8 cellular contexts compared by ENCODE assay signal in the genomic region with DNA sequence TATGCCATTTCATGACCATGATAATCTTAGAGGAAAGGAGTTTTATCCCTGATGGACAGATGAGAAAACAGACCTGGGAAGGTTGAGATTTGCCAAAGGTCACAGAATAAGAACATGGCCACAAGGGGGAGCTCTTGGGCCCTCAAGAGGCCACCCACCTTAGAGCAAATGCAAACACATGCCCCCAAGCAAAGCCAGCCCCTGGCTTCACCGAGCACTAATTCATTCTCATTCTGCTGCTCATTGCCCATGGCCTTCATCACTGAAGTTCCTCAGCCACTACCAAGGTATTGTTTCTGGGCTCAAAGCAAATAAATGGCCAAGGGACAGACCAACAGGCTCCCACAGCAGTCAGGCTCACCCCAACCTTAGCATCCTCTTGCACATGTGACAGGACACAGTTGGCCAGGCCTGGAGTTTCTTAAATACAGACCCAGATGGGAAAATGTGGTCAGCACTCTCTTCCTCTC. TPM values are rescaled to one million over a fixed set of nuclear protein-coding genes. Genes with fewer than 3 reads are reported as not detected.
DNase-seq lines count a peak whose midpoint lies in the region; ATAC-seq and TF ChIP-seq lines count a peak whose summit lies in the region.
"Had no signal": no experiment of that assay in that cellular context is flagged by ENCODE, and none has a peak within 500 bp of the region (broad histone marks: within the 10 kb centered on the region; RNA-seq: fewer than 3 reads in every experiment).

No MANE protein-coding gene starts in this region.

- peak; percentile 29 for ATAC-seq in HG02852 (IDR thresholded peaks at IDR 0.05; ENCODE audit: unreplicated experiment)

- WGBS in neuronal stem cell (ENCODE audit: extremely low coverage in 2 of 2, insufficient read length in 2 of 2, insufficient replicate concordance in 1 of 2), 2 donors: no CpG with 5 or more reads among the region's 1 CpG

- H3K27me3 ChIP-seq in neuronal stem cell (ENCODE audit: control insufficient read depth in 3 of 3, insufficient read depth in 3 of 3, low read depth in 1 of 3, low read length in 3 of 3) (peaks cover 0 to 9% (median 0%) of the 10 kb centered on the region in 3 experiments), tibial artery (no peaks in the 10 kb centered on the region)

- H2BK15ac ChIP-seq in neuronal stem cell (ENCODE audit: low read length): no peak overlapping the region

- no peak overlapping the region for H3K23ac ChIP-seq in neuronal stem cell (ENCODE audit: low read depth, low read length, poor library complexity)

- no peak overlapping the region for H3K18ac ChIP-seq in neuronal stem cell (ENCODE audit: low read length)

- no peak overlapping the region for H2AK5ac ChIP-seq in neuronal stem cell (ENCODE audit: low read depth, low read length)

- no peak overlapping the region for H3K4me3 ChIP-seq in fibroblast of mammary gland (ENCODE audit: control insufficient read depth, low read depth, low read length)
- H3K4me3 ChIP-seq in neuronal stem cell (ENCODE audit: low read length in 2 of 2): no peak overlapping the region
- H3K4me3 ChIP-seq in tibial artery: no peak overlapping the region

- H3K79me1 ChIP-seq in neuronal stem cell (ENCODE audit: low read depth, low read length): no peaks in the 10 kb centered on the region

- TF ChIP-seq CTCF in fibroblast of mammary gland (conservative IDR thresholded peaks at IDR 0.05; ENCODE audit: control insufficient read depth, insufficient read depth, low read depth, low read length) (peak; percentile 86), tibial artery (IDR thresholded peaks at IDR 0.05) (peak; percentile 78 to 79)

- no peak overlapping the region for H3K4me2 ChIP-seq in neuronal stem cell (ENCODE audit: insufficient read depth, low read length, poor library complexity, severe bottlenecking)

- H3K27ac ChIP-seq in neuronal stem cell (replicated peaks; ENCODE audit: low read length) (no peak overlapping the region), tibial artery (peak overlapping the region; percentile 58 to 70)

- H3K36me3 ChIP-seq in neuronal stem cell (replicated peaks in 1 of 2; ENCODE audit: control insufficient read depth in 2 of 2, insufficient read depth in 2 of 2, low read length in 2 of 2): no peaks in the 10 kb centered on the region
- H3K36me3 ChIP-seq in tibial artery: peaks cover 16 to 43% (median 36%) of the 10 kb centered on the region in 3 donors

- H4K91ac ChIP-seq in neuronal stem cell (ENCODE audit: low read depth, low read length, poor library complexity): no peak overlapping the region

- H2BK12ac ChIP-seq in neuronal stem cell (ENCODE audit: low read length): no peak overlapping the region

- H4K8ac ChIP-seq in neuronal stem cell (ENCODE audit: low read depth, low read length): no peak overlapping the region

- H3K4ac ChIP-seq in neuronal stem cell (ENCODE audit: low read length): no peak overlapping the region

- no peak overlapping the region for H2AFZ ChIP-seq in neuronal stem cell (ENCODE audit: low read length)

- in situ Hi-C loops in G401 (cut with HindIII; ENCODE audit: low sequenced_read_pairs): no loop called here

- H3K4me1 ChIP-seq in neuronal stem cell (ENCODE audit: control insufficient read depth in 2 of 2, insufficient read depth in 1 of 2, low read depth in 1 of 2, low read length in 2 of 2) (peaks cover 0 to 1% of the 10 kb centered on the region in 2 donors), tibial artery (peaks cover 0 to 55% (median 41%) of the 10 kb centered on the region in 4 donors)

- H3K9me3 ChIP-seq in neuronal stem cell (replicated peaks in 1 of 2; ENCODE audit: control insufficient read depth in 2 of 2, insufficient read depth in 1 of 2, low read depth in 1 of 2, low read length in 2 of 2) (no peaks in the 10 kb centered on the region), tibial artery (no peaks in the 10 kb centered on the region)

- H2BK5ac ChIP-seq in neuronal stem cell (ENCODE audit: low read length): no peak overlapping the region

- no peak overlapping the region for H3K14ac ChIP-seq in neuronal stem cell (ENCODE audit: low read length)

- no peak overlapping the region for H3K9ac ChIP-seq in neuronal stem cell (ENCODE audit: low read depth, low read length, poor library complexity)

- peak; percentile 49 for DNase-seq in G401 (ENCODE audit: low spot score)
- peak; percentile 33 for DNase-seq in NOMO-1 treated with dmso at 0.1 percent for 144 hours (lab: John Stamatoyannopoulos, UW; ENCODE audit: unreplicated experiment)
- DNase-seq in activated T-cell treated with anti-CD3 and anti-CD28 coated beads for 1 hour (ENCODE audit: low read depth): peak; percentile 43
- peak; percentile 83 for DNase-seq in fibroblast of mammary gland (ENCODE audit: low read depth)
- DNase-seq in neuronal stem cell (ENCODE audit: low spot score): peak; percentile 79
- DNase-seq in tibial artery: peak; percentile 74 to 80

- no peak overlapping the region for H2BK120ac ChIP-seq in neuronal stem cell (ENCODE audit: low read depth, low read length)

- intact Hi-C loops in tibial artery (cut with DNase I; ENCODE audit: low total_unique reads): loop anchor here (5.0 kb wide), 2 partner anchors 46 to 106 kb away; a partner anchor contains a TSS

RNA-seq across cellular contexts. Expression of a gene that starts 44.2 kb away (rescaled TPM):
- not detected in 2 replicates for total RNA-seq in G401 (2014; rRNA removed; shearing (Covaris generic))
- 24.2 TPM for polyA plus RNA-seq in neuronal stem cell (2013, experiment 1 of 2)
- 22.2 TPM for polyA plus RNA-seq in neuronal stem cell (2013, experiment 2 of 2)

RNA-seq across cellular contexts. Expression of a gene that starts 52.6 kb away (rescaled TPM):
- total RNA-seq in G401 (2014; rRNA removed; shearing (Covaris generic)): not detected in 2 replicates
- 0.03 TPM for polyA plus RNA-seq in neuronal stem cell (2013, experiment 1 of 2)
- polyA plus RNA-seq in neuronal stem cell (2013, experiment 2 of 2): not detected
- total RNA-seq: glomerular endothelial cell had no signal

Comparison
In these comparisons a context has a peak if more than half of its experiments do, and no peak if none do; other contexts are left out.
1. DNase-seq: peak in every context shown above with its lines; median percentile 83 in fibroblast of mammary gland; 79 in neuronal stem cell; 77 in tibial artery; 49 in G401; 43 in activated T-cell treated with anti-CD3 and anti-CD28 coated beads for 1 hour; 33 in NOMO-1 treated with dmso at 0.1 percent for 144 hours.